ENCODE assay signal across 14 cellular contexts in genomic region chr1:77927414-77927813, GRCh38. TPM values are rescaled to one million over a fixed set of nuclear protein-coding genes. Genes with fewer than 3 reads are reported as not detected.
A peak's percentile ranks its signal among the peaks of the same experiment; 100 is the strongest.
DNase-seq lines count a peak whose midpoint lies in the region; ATAC-seq, FAIRE-seq and TF ChIP-seq lines count a peak whose summit lies in the region.
"Had no signal": no experiment of that assay in that cellular context is flagged by ENCODE, and none has a peak within 500 bp of the region (broad histone marks: within the 10 kb centered on the region; RNA-seq: fewer than 3 reads in every experiment).

No MANE protein-coding gene starts in this region.

- FAIRE-seq in GM19239 (lab: Jason Lieb, UNC), result peak; percentile 42
- FAIRE-seq: astrocyte had no signal

- ATAC-seq in activated T-cell treated with anti-CD3 and anti-CD28 coated beads, Interleukin-2, amount 50 U/mL, for 4 hours, result no peak
- no peak for ATAC-seq in T-helper 17 cell
- ATAC-seq in naive B cell (ENCODE audit: low read depth in 2 of 2), result no peak

- 96% methylated on average over 4 of the region's 4 CpGs for WGBS in SK-N-SH (ENCODE audit: low lambda C conversion rate)

- no peaks in the 10 kb centered on the region for H3K9me2 ChIP-seq in SK-N-SH

- H3K9me3 ChIP-seq in T-helper 17 cell (ENCODE audit: control insufficient read depth, low read length, poor library complexity, severe bottlenecking), result no peaks in the 10 kb centered on the region
- H3K9me3 ChIP-seq in SK-N-SH, result no peaks in the 10 kb centered on the region
- H3K9me3 ChIP-seq: esophagus muscularis mucosa, heart right ventricle, ovary had no signal

- H3K27me3 Mint-ChIP-seq in activated T-cell treated with anti-CD3 and anti-CD28 coated beads, Interleukin-2, amount 50 U/mL, for 4 hours (ENCODE audit: low read depth), result no peaks in the 10 kb centered on the region
- H3K27me3 Mint-ChIP-seq in T-helper 17 cell (no peaks in the 10 kb centered on the region), naive B cell (no peaks in the 10 kb centered on the region)

- DNase-seq in activated T-cell treated with anti-CD3 and anti-CD28 coated beads, Interleukin-2, amount 50 U/mL, for 4 hours, result no peak
- DNase-seq in activated T-cell treated with anti-CD3 and anti-CD28 coated beads for 4 hours, result no peak
- DNase-seq in GM19239 (ENCODE audit: insufficient read length, low spot score), result no peak
- no peak for DNase-seq in T-helper 17 cell
- DNase-seq in naive B cell, result no peak
- no peak for DNase-seq in SK-N-SH
- no peak for DNase-seq in islet precursor cell
- no peak for DNase-seq in NCI-H82 (lab: John Stamatoyannopoulos, UW)
- DNase-seq: heart right ventricle, MM.1S, NCI-H2171, ovary had no signal

- H4K20me1 ChIP-seq in SK-N-SH (ENCODE audit: insufficient read depth), result no peaks in the 10 kb centered on the region

- no peak for TF ChIP-seq CTCF in SK-N-SH (IDR thresholded peaks at IDR 0.05)

- H3K36me3 ChIP-seq in SK-N-SH (replicated peaks in 1 of 2; ENCODE audit: control insufficient read depth in 1 of 2, insufficient read depth in 2 of 2, low read length in 1 of 2), result peaks cover 6 to 68% of the 10 kb centered on the region in 2 experiments
- H3K36me3 ChIP-seq: ovary had no signal

- no peak for TF ChIP-seq EP300 in SK-N-SH (IDR thresholded peaks at IDR 0.05; ENCODE audit: borderline replicate concordance in 1 of 2, low read depth in 1 of 2, low read length in 1 of 2)

- CTCF ChIA-PET in SK-N-SH (lab: Yijun Ruan, JAX), result no interaction called here

- no peak overlapping the region for H3K4me3 ChIP-seq in SK-N-SH (ENCODE audit: low read depth in 2 of 2, low read length in 1 of 2)
- H3K4me3 ChIP-seq: ovary had no signal

- no peak overlapping the region for H2AFZ ChIP-seq in SK-N-SH (ENCODE audit: low read depth)

- peak overlapping the region; percentile 65 for H3K4me3 Mint-ChIP-seq in activated T-cell treated with anti-CD3 and anti-CD28 coated beads, Interleukin-2, amount 50 U/mL, for 4 hours
- H3K4me3 Mint-ChIP-seq in T-helper 17 cell, result peak overlapping the region; percentile 39
- peak overlapping the region in 5 of 8 donors; percentile 22 to 93 (median 73) for H3K4me3 Mint-ChIP-seq in naive B cell

- H3K9ac ChIP-seq in SK-N-SH, result no peak overlapping the region

- peaks cover 10% of the 10 kb centered on the region for H3K36me3 Mint-ChIP-seq in activated T-cell treated with anti-CD3 and anti-CD28 coated beads, Interleukin-2, amount 50 U/mL, for 4 hours (ENCODE audit: insufficient read depth)
- H3K36me3 Mint-ChIP-seq in T-helper 17 cell (ENCODE audit: low read depth) (peaks cover 3% of the 10 kb centered on the region), naive B cell (no peaks in the 10 kb centered on the region)

- no peaks in the 10 kb centered on the region for H3K9me3 Mint-ChIP-seq in activated T-cell treated with anti-CD3 and anti-CD28 coated beads, Interleukin-2, amount 50 U/mL, for 4 hours
- H3K9me3 Mint-ChIP-seq in naive B cell, result no peaks in the 10 kb centered on the region

- H3K27ac ChIP-seq in SK-N-SH (ENCODE audit: low read depth in 2 of 2, low read length in 1 of 2), result no peak overlapping the region
- H3K27ac ChIP-seq: ovary had no signal

- no peaks in the 10 kb centered on the region; a peak in 2 of 4 replicates for H3K4me1 ChIP-seq in SK-N-SH (ENCODE audit: control insufficient read depth in 1 of 2, insufficient read depth in 2 of 2, low read depth in 1 of 2, low read length in 1 of 2)

- H3K79me2 ChIP-seq in SK-N-SH (ENCODE audit: insufficient read depth), result no peaks in the 10 kb centered on the region

- peaks cover 18% of the 10 kb centered on the region for H3F3A ChIP-seq in SK-N-SH (replicated peaks; ENCODE audit: insufficient read depth)

- H3K4me1 Mint-ChIP-seq in activated T-cell treated with anti-CD3 and anti-CD28 coated beads, Interleukin-2, amount 50 U/mL, for 4 hours (ENCODE audit: low read depth), result peaks cover 9% of the 10 kb centered on the region
- H3K4me1 Mint-ChIP-seq in T-helper 17 cell (peaks cover 7% of the 10 kb centered on the region), naive B cell (peaks cover 0 to 10% (median 7%) of the 10 kb centered on the region in 3 donors)

- no peak for TF ChIP-seq RAD21 in SK-N-SH (IDR thresholded peaks at IDR 0.05; ENCODE audit: low read length)

- POLR2A ChIA-PET in SK-N-SH (lab: Yijun Ruan, JAX), result no interaction called here

- H3K27me3 ChIP-seq in SK-N-SH (ENCODE audit: insufficient read depth), result no peaks in the 10 kb centered on the region
- H3K27me3 ChIP-seq: esophagus muscularis mucosa, heart right ventricle, ovary had no signal

- H3K4me2 ChIP-seq in SK-N-SH, result no peak overlapping the region

- no peak overlapping the region for H3K27ac Mint-ChIP-seq in T-helper 17 cell
- no peak overlapping the region for H3K27ac Mint-ChIP-seq in naive B cell

TF ChIP-seq in SK-N-SH, 30 proteins besides CTCF, POLR2A, EP300 and RAD21:
- no peak for TF ChIP-seq NRF1 (IDR thresholded peaks at IDR 0.05; ENCODE audit: low read depth, low read length)
- no peak for TF ChIP-seq TEAD4 (IDR thresholded peaks at IDR 0.05; ENCODE audit: borderline replicate concordance, insufficient read depth)
- TF ChIP-seq POLR2AphosphoS5 (IDR thresholded peaks at IDR 0.05; ENCODE audit: low read depth, low read length), result no peak
- TF ChIP-seq RXRA (IDR thresholded peaks at IDR 0.05; ENCODE audit: borderline replicate concordance, low read depth), result no peak
- no peak for TF ChIP-seq ELF1 (IDR thresholded peaks at IDR 0.05)
- no peak for TF ChIP-seq GATA2 (CRISPR knock-in tag; IDR thresholded peaks at IDR 0.05)
- no peak for TF ChIP-seq IRF3 (IDR thresholded peaks at IDR 0.05; ENCODE audit: low read depth, low read length)
- TF ChIP-seq NFIC (IDR thresholded peaks at IDR 0.05; ENCODE audit: borderline replicate concordance), result no peak
- TF ChIP-seq RCOR1 (IDR thresholded peaks at IDR 0.05; ENCODE audit: low read length), result no peak
- no peak for TF ChIP-seq CHD2 (IDR thresholded peaks at IDR 0.05; ENCODE audit: low read length, partially characterized antibody)
- no peak for TF ChIP-seq USF1 (IDR thresholded peaks at IDR 0.05; ENCODE audit: borderline replicate concordance, low read depth)
- no peak for TF ChIP-seq EZH2phosphoT487 (IDR thresholded peaks at IDR 0.05; ENCODE audit: borderline replicate concordance, low read depth)
- TF ChIP-seq MEF2A (IDR thresholded peaks at IDR 0.05; ENCODE audit: borderline replicate concordance, low read depth), result no peak
- no peak for TF ChIP-seq GABPA (IDR thresholded peaks at IDR 0.05; ENCODE audit: low read depth)

RNA-seq across cellular contexts. Expression of gene NEXN, which starts 39.0 kb away (rescaled TPM):
- total RNA-seq in activated T-cell treated with anti-CD3 and anti-CD28 coated beads, Interleukin-2, amount 50 U/mL, for 4 hours, result under 1 TPM; 0.32 to 0.60 (median 0.40) TPM
- total RNA-seq in T-helper 17 cell, result 1 to 10 TPM in 1 of 2 donors, under 1 TPM in 1; 0.90 to 4.5 TPM
- polyA plus RNA-seq in naive B cell (ENCODE audit: low read depth in 6 of 6) (1 to 10 TPM; 1.3 to 3.7 (median 2.2) TPM), SK-N-SH (2012; rRNA removed) (3.6 and 4.1 TPM in 2 replicates)
- polyA plus RNA-seq in SK-N-SH (2012; cell fraction: cytosol; rRNA removed), result 4.2 and 7.8 TPM in 2 replicates
- polyA plus RNA-seq in SK-N-SH (2012; cell fraction: nucleus; rRNA removed), result 3.2 and 7.6 TPM in 2 replicates

RNA-seq across cellular contexts. Expression of gene FUBP1, which starts 51.5 kb away (rescaled TPM):
- 100 to 1,000 TPM; 262 to 285 (median 277) TPM for total RNA-seq in activated T-cell treated with anti-CD3 and anti-CD28 coated beads, Interleukin-2, amount 50 U/mL, for 4 hours
- 100 to 1,000 TPM; 227 to 253 TPM for total RNA-seq in T-helper 17 cell
- polyA plus RNA-seq in naive B cell (ENCODE audit: low read depth in 6 of 6) (10 to 100 TPM; 19.8 to 58.4 (median 45.8) TPM), SK-N-SH (2012; rRNA removed) (64.1 and 95.7 TPM in 2 replicates)
- 59.1 and 60.1 TPM in 2 replicates for polyA plus RNA-seq in SK-N-SH (2012; cell fraction: cytosol; rRNA removed)
- 198 and 297 TPM in 2 replicates for polyA plus RNA-seq in SK-N-SH (2012; cell fraction: nucleus; rRNA removed)
